ENCODE assay signal across 18 cellular contexts in genomic region chr13:51005566-51005965, GRCh38.
DNase-seq lines count a peak whose midpoint lies in the region; ATAC-seq and TF ChIP-seq lines count a peak whose summit lies in the region.
"Had no signal": no experiment of that assay in that cellular context is flagged by ENCODE, and none has a peak within 500 bp of the region (broad histone marks: within the 10 kb centered on the region; RNA-seq: fewer than 3 reads in every experiment).

No MANE protein-coding gene starts in this region.

- H3K4me3 ChIP-seq in Peyer's patch (no peak overlapping the region), coronary artery (no peak overlapping the region), muscle layer of duodenum (ENCODE audit: low read depth in 1 of 2, low read length in 2 of 2) (no peak overlapping the region), tibial artery (no peak overlapping the region)
- H3K4me3 ChIP-seq: HAP-1 had no signal

- H3K4me1 Mint-ChIP-seq in activated T-cell treated with anti-CD3 and anti-CD28 coated beads, Interleukin-2, amount 50 U/mL, for 24 hours (ENCODE audit: low read depth): no peaks in the 10 kb centered on the region

- no peak for ATAC-seq in HG02763 (IDR thresholded peaks at IDR 0.05; ENCODE audit: unreplicated experiment)
- ATAC-seq: PC-3 had no signal

- DNase-seq in Peyer's patch: no peak
- DNase-seq in coronary artery (ENCODE audit: low spot score): no peak
- no peak for DNase-seq in tibial artery
- no peak for DNase-seq in substantia nigra (lab: John Stamatoyannopoulos, UW)
- no peak for DNase-seq in effector CD8-positive, alpha-beta T cell (lab: John Stamatoyannopoulos, UW)
- no peak for DNase-seq in activated T-cell treated with anti-CD3 and anti-CD28 coated beads, Interleukin-2, amount 50 U/mL, for 24 hours
- DNase-seq: ACHN, MM.1S, NCI-H1092, NCI-H1436 treated with DMSO at 0.1 percent for 48 hours, NCI-H2029, NCI-H345, NCI-H524 treated with DMSO at 0.1 percent for 48 hours, PC-3 had no signal

- no peaks in the 10 kb centered on the region for H3K9me3 Mint-ChIP-seq in activated T-cell treated with anti-CD3 and anti-CD28 coated beads, Interleukin-2, amount 50 U/mL, for 24 hours
- H3K9me3 Mint-ChIP-seq: CD14-positive monocyte had no signal

- no peak overlapping the region for H3K4me3 Mint-ChIP-seq in activated T-cell treated with anti-CD3 and anti-CD28 coated beads, Interleukin-2, amount 50 U/mL, for 24 hours
- H3K4me3 Mint-ChIP-seq: CD14-positive monocyte had no signal

- H3K27me3 ChIP-seq in Peyer's patch (no peaks in the 10 kb centered on the region), muscle layer of duodenum (ENCODE audit: low read depth, low read length) (no peaks in the 10 kb centered on the region), tibial artery (no peaks in the 10 kb centered on the region)

- no peak for TF ChIP-seq POLR2A in Peyer's patch (IDR thresholded peaks at IDR 0.05)

- H3K4me1 ChIP-seq in Peyer's patch (no peaks in the 10 kb centered on the region), muscle layer of duodenum (ENCODE audit: control insufficient read depth in 1 of 2, insufficient read depth in 2 of 2, low read length in 2 of 2) (peaks cover 0 to 4% of the 10 kb centered on the region in 2 donors), tibial artery (peaks cover 0 to 30% (median 16%) of the 10 kb centered on the region in 4 donors)

- peaks cover 16% of the 10 kb centered on the region for H3K27me3 Mint-ChIP-seq in activated T-cell treated with anti-CD3 and anti-CD28 coated beads, Interleukin-2, amount 50 U/mL, for 24 hours

- H3K9me3 ChIP-seq in Peyer's patch: no peaks in the 10 kb centered on the region
- H3K9me3 ChIP-seq in muscle layer of duodenum (ENCODE audit: control insufficient read depth in 1 of 2, low read length in 2 of 2): no peaks in the 10 kb centered on the region
- no peaks in the 10 kb centered on the region for H3K9me3 ChIP-seq in tibial artery
- H3K9me3 ChIP-seq: HAP-1 had no signal

- peak overlapping the region in 3 of 4 donors; percentile 35 to 65 (median 43) for H3K27ac ChIP-seq in Peyer's patch
- H3K27ac ChIP-seq in coronary artery: peak overlapping the region; percentile 4 to 67
- peak overlapping the region; percentile 2 for H3K27ac ChIP-seq in muscle layer of duodenum (ENCODE audit: low read length)
- peak overlapping the region; percentile 57 to 73 for H3K27ac ChIP-seq in tibial artery
- no peak overlapping the region for H3K27ac ChIP-seq in substantia nigra (ENCODE audit: low read depth, low read length, poor library complexity, severe bottlenecking)

- no peak overlapping the region for H3K27ac Mint-ChIP-seq in activated T-cell treated with anti-CD3 and anti-CD28 coated beads, Interleukin-2, amount 50 U/mL, for 24 hours
- H3K27ac Mint-ChIP-seq: CD14-positive monocyte had no signal

- intact Hi-C loops in tibial artery (cut with DNase I; ENCODE audit: low total_unique reads): no loop called here

- no peaks in the 10 kb centered on the region for H3K36me3 Mint-ChIP-seq in activated T-cell treated with anti-CD3 and anti-CD28 coated beads, Interleukin-2, amount 50 U/mL, for 24 hours (ENCODE audit: low read depth)
- H3K36me3 Mint-ChIP-seq: CD14-positive monocyte had no signal

- TF ChIP-seq CTCF in Peyer's patch (IDR thresholded peaks at IDR 0.05): no peak
- TF ChIP-seq CTCF in coronary artery (IDR thresholded peaks at IDR 0.05): no peak
- no peak for TF ChIP-seq CTCF in tibial artery (IDR thresholded peaks at IDR 0.05)

- H3K36me3 ChIP-seq in Peyer's patch: no peaks in the 10 kb centered on the region
- no peaks in the 10 kb centered on the region for H3K36me3 ChIP-seq in muscle layer of duodenum (ENCODE audit: control insufficient read depth in 1 of 2, insufficient read depth in 2 of 2, low read length in 2 of 2)
- no peaks in the 10 kb centered on the region for H3K36me3 ChIP-seq in tibial artery
- H3K36me3 ChIP-seq: HAP-1 had no signal
